Comparison of ENCODE assay signal across 17 cellular contexts in genomic region chr2:171551836-171552235, GRCh38. TPM values are rescaled to one million over a fixed set of nuclear protein-coding genes. Genes with fewer than 3 reads are reported as not detected.
DNase-seq lines count a peak whose midpoint lies in the region; ATAC-seq, FAIRE-seq and TF ChIP-seq lines count a peak whose summit lies in the region.
"Had no signal": no experiment of that assay in that cellular context is flagged by ENCODE, and none has a peak within 500 bp of the region (broad histone marks: within the 10 kb centered on the region; RNA-seq: fewer than 3 reads in every experiment).

No MANE protein-coding gene starts in this region.

- no peak for FAIRE-seq in RCC 7860 (lab: Jason Lieb, UNC)
- FAIRE-seq: GM19239 had no signal

- no peak overlapping the region for H3K4me3 ChIP-seq in choroid plexus epithelial cell (ENCODE audit: low read depth, low read length)
- H3K4me3 ChIP-seq: BLaER1 treated with 17β-estradiol and CSF1 and Interleukin-3, amounts not matched to agents 10 nM and 100 nM had no signal

- TF ChIP-seq CTCF in choroid plexus epithelial cell (conservative IDR thresholded peaks at IDR 0.05; ENCODE audit: low read depth, low read length): no peak

- ATAC-seq in left colon: no peak
- ATAC-seq: HCT116 had no signal

- POLR2A ChIA-PET in HEK293T (lab: Yijun Ruan, JAX): interaction anchor here (0.9 kb wide), 1 partner anchor 118 kb away, joined by 3 read pairs; the partner anchor contains the start of genes DCAF17 and METTL8

- CTCF ChIA-PET in HEK293T (lab: Yijun Ruan, JAX): no interaction called here

- DNase-seq in ELR (ENCODE audit: low read depth) (peak; percentile 35), NCI-H226 (peak; percentile 59), choroid plexus epithelial cell (ENCODE audit: low read depth) (peak; percentile 22), iris pigment epithelial cell (ENCODE audit: low read depth) (peak; percentile 49), HuH-7.5 (ENCODE audit: low spot score) (no peak), HEK293T (ENCODE audit: extremely low spot score) (no peak), left colon (no peak), RCC 7860 (ENCODE audit: low spot score) (no peak)
- DNase-seq: 8988T; ACHN; Calu3; CD4-positive, alpha-beta T cell; DMS 273 treated with DMSO at 0.1 percent for 48 hours; GF-D8 had no signal

- intact Hi-C loops in left colon (cut with DNase I, micrococcal nuclease): no loop called here

TF ChIP-seq in HEK293T, 16 proteins besides CTCF, POLR2A, EP300 and RAD21:
- TF ChIP-seq FOXK2 (IDR thresholded peaks at IDR 0.05) (no peak), PKNOX1 (IDR thresholded peaks at IDR 0.05) (no peak), BHLHE40 (IDR thresholded peaks at IDR 0.05; ENCODE audit: borderline replicate concordance) (no peak), LEF1 (IDR thresholded peaks at IDR 0.05; ENCODE audit: borderline replicate concordance) (no peak), NFRKB (IDR thresholded peaks at IDR 0.05) (no peak), FOXA1 (IDR thresholded peaks at IDR 0.05) (no peak), TARDBP (IDR thresholded peaks at IDR 0.05) (no peak), ZNF384 (IDR thresholded peaks at IDR 0.05) (no peak), HDGF (IDR thresholded peaks at IDR 0.05; ENCODE audit: borderline replicate concordance) (no peak), FOXM1 (IDR thresholded peaks at IDR 0.05; ENCODE audit: borderline replicate concordance) (no peak), L3MBTL2 (conservative IDR thresholded peaks at IDR 0.05) (no peak), SUZ12 (IDR thresholded peaks at IDR 0.05) (no peak), CTBP1 (IDR thresholded peaks at IDR 0.05; ENCODE audit: borderline replicate concordance) (no peak), SP1 (IDR thresholded peaks at IDR 0.05) (no peak), ELF4 (IDR thresholded peaks at IDR 0.05) (no peak)
TF ChIP-seq in HEK293T: peak in this region for 0.

RNA-seq across cellular contexts. Expression of gene CYBRD1, which starts 29.6 kb away (rescaled TPM):
- 10 to 100 TPM; 46.8 to 73.1 TPM for total RNA-seq in left colon

Comparison
In these comparisons a context has a peak if more than half of its experiments do, and no peak if none do; other contexts are left out.
1. DNase-seq: peak in ELR (single experiment), NCI-H226 (single experiment), choroid plexus epithelial cell (single experiment) and iris pigment epithelial cell (single experiment); none in HuH-7.5 (single experiment), HEK293T (single experiment), left colon (0 of 2) and RCC 7860 (single experiment).